In the genomic region with DNA sequence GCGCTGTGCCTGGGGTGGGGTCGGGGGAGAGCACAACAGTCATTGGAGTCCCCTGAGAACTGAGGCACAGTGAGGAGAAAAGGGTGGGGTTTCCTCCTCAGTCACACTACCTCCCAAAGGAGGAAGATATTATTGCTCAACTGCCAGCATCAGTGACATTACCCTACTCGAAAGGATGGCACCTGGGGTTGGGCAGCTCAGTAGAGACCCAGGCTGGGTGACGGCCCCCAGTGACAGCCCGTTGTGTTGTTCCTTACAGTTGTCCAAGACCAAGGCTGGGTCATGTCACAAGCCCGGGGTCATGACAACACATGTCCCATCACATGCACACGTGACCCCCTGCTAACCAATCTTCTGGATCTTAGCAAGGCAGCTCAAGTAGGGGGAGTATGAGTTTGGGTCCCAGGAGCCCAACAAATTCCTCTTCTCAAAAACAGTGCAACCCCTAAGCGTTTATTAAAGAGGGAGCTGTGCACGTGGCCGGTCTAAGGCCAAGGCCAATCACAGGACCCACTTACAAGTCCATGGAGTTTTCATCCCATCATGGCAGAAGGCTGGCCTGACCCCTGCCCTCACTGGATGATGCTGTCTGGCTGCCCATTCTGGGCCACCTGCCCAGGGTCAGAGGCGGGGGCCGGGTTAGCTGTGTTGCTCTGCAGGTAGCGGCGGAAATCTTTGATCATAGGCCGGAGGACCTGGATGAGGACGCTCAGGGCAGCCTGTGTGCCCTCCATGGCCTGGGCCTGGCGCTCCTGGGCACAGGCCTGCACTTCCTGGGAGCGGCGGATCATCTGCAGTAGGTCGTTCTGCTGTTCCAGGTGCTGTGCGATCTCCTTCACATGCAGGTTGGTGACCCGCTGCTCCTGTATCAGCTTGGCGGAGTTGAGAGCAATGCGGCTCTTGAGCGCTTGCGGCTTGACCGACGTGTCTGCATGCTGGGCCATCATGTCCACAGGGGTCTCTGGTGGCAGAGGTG, we compare ENCODE assay signal across 30 cellular contexts. TPM values are rescaled to one million over a fixed set of nuclear protein-coding genes. Genes with fewer than 3 reads are reported as not detected.
DNase-seq lines count a peak whose midpoint lies in the region; ATAC-seq, FAIRE-seq and TF ChIP-seq lines count a peak whose summit lies in the region.
"Had no signal": no experiment of that assay in that cellular context is flagged by ENCODE, and none has a peak within 500 bp of the region (broad histone marks: within the 10 kb centered on the region; RNA-seq: fewer than 3 reads in every experiment).

No MANE protein-coding gene starts in this region.

- H3K9me3 Mint-ChIP-seq in T-helper 2 cell treated with Interferon-gamma antibody and Interleukin-4, amounts not matched to agents 5 μg/mL and 100 μg/mL, for 36 hours = no peaks in the 10 kb centered on the region
- no peaks in the 10 kb centered on the region for H3K9me3 Mint-ChIP-seq in stimulated activated memory B cell treated with anti-CD40 and anti-IgM and Interleukin-4, amounts not matched to agents 10 μg/mL and 1 μg/mL and 100 μg/mL, for 72 hours
- H3K9me3 Mint-ChIP-seq: endodermal cell; nephron progenitor cell; stimulated activated naive CD8-positive, alpha-beta T cell treated with anti-CD3 and anti-CD28 coated beads, Interleukin-15, amount 100 ng/mL, for 72 hours had no signal

- H3K27me3 ChIP-seq in dorsolateral prefrontal cortex (no peaks in the 10 kb centered on the region), upper lobe of right lung (no peaks in the 10 kb centered on the region)
- H3K27me3 ChIP-seq: esophagus squamous epithelium, sigmoid colon, tibial artery had no signal

- H3K4me1 Mint-ChIP-seq in T-helper 2 cell treated with Interferon-gamma antibody and Interleukin-4, amounts not matched to agents 5 μg/mL and 100 μg/mL, for 36 hours (ENCODE audit: low read depth) = peaks cover 32% of the 10 kb centered on the region
- peaks cover 46% of the 10 kb centered on the region for H3K4me1 Mint-ChIP-seq in stimulated activated memory B cell treated with anti-CD40 and anti-IgM and Interleukin-4, amounts not matched to agents 10 μg/mL and 1 μg/mL and 100 μg/mL, for 72 hours

- peaks cover 0 to 4% of the 10 kb centered on the region in 2 donors for H3K36me3 ChIP-seq in kidney (ENCODE audit: control insufficient read depth in 1 of 2, insufficient read depth in 2 of 2, low read length in 2 of 2)
- no peaks in the 10 kb centered on the region for H3K36me3 ChIP-seq in upper lobe of right lung

- H3K9me3 ChIP-seq in kidney (ENCODE audit: control insufficient read depth in 1 of 2, low read length in 2 of 2) = no peaks in the 10 kb centered on the region
- no peaks in the 10 kb centered on the region for H3K9me3 ChIP-seq in upper lobe of right lung
- H3K9me3 ChIP-seq: esophagus squamous epithelium, sigmoid colon, tibial artery had no signal

- peak overlapping the region; percentile 69 for H3K27ac Mint-ChIP-seq in T-helper 2 cell treated with Interferon-gamma antibody and Interleukin-4, amounts not matched to agents 5 μg/mL and 100 μg/mL, for 36 hours
- no peak overlapping the region for H3K27ac Mint-ChIP-seq in stimulated activated memory B cell treated with anti-CD40 and anti-IgM and Interleukin-4, amounts not matched to agents 10 μg/mL and 1 μg/mL and 100 μg/mL, for 72 hours
- H3K27ac Mint-ChIP-seq: endodermal cell, nephron progenitor cell had no signal

- H3K27ac ChIP-seq in kidney (ENCODE audit: low read depth in 2 of 2, low read length in 2 of 2) (no peak overlapping the region), dorsolateral prefrontal cortex (no peak overlapping the region), upper lobe of right lung (no peak overlapping the region)
- H3K27ac ChIP-seq: sigmoid colon, tibial artery had no signal

- H3K9ac ChIP-seq in kidney (ENCODE audit: low read length in 2 of 2) = no peak overlapping the region

- no peak for ATAC-seq in stimulated activated memory B cell treated with anti-CD40 and anti-IgM and Interleukin-4, amounts not matched to agents 10 μg/mL and 1 μg/mL and 100 μg/mL, for 72 hours
- ATAC-seq in upper lobe of right lung = no peak
- ATAC-seq: activated CD8-positive, alpha-beta T cell treated with anti-CD3 and anti-CD28 coated beads, Interleukin-2, amount 10 ng/mL, durations not matched to agents 7 days and 5 days; Right ventricle myocardium inferior; stimulated activated naive CD8-positive, alpha-beta T cell treated with anti-CD3 and anti-CD28 coated beads, Interleukin-15, amount 100 ng/mL, for 72 hours had no signal

- peaks cover 11% of the 10 kb centered on the region for H3K36me3 Mint-ChIP-seq in T-helper 2 cell treated with Interferon-gamma antibody and Interleukin-4, amounts not matched to agents 5 μg/mL and 100 μg/mL, for 36 hours (ENCODE audit: low read depth)
- H3K36me3 Mint-ChIP-seq in stimulated activated memory B cell treated with anti-CD40 and anti-IgM and Interleukin-4, amounts not matched to agents 10 μg/mL and 1 μg/mL and 100 μg/mL, for 72 hours = peaks cover 10% of the 10 kb centered on the region

- intact Hi-C loops in kidney (cut with DNase I) (no loop called here), dorsolateral prefrontal cortex (cut with DNase I) (no loop called here), upper lobe of right lung (cut with DNase I) (no loop called here)

- in situ Hi-C loops in GM13976 (cut with MboI; ENCODE audit: low sequenced_read_pairs, unreplicated experiment) = no loop called here

- H3K4me1 ChIP-seq in kidney (ENCODE audit: control insufficient read depth in 1 of 2, insufficient read depth in 1 of 2, low read depth in 1 of 2, low read length in 2 of 2) (peaks cover 14 to 18% of the 10 kb centered on the region in 2 donors), upper lobe of right lung (peaks cover 48% of the 10 kb centered on the region)

- no peaks in the 10 kb centered on the region for H3K27me3 Mint-ChIP-seq in T-helper 2 cell treated with Interferon-gamma antibody and Interleukin-4, amounts not matched to agents 5 μg/mL and 100 μg/mL, for 36 hours (ENCODE audit: low read depth)
- no peaks in the 10 kb centered on the region for H3K27me3 Mint-ChIP-seq in stimulated activated memory B cell treated with anti-CD40 and anti-IgM and Interleukin-4, amounts not matched to agents 10 μg/mL and 1 μg/mL and 100 μg/mL, for 72 hours
- H3K27me3 Mint-ChIP-seq: stimulated activated naive CD8-positive, alpha-beta T cell treated with anti-CD3 and anti-CD28 coated beads, Interleukin-15, amount 100 ng/mL, for 72 hours had no signal

- DNase-seq in T-helper 2 cell treated with Interferon-gamma antibody and Interleukin-4, amounts not matched to agents 5 μg/mL and 100 μg/mL, for 36 hours (ENCODE audit: low spot score) = no peak
- DNase-seq in T-helper 2 cell (no peak), GM13976 (ENCODE audit: low spot score) (peak; percentile 13), kidney (peak; percentile 69), dorsolateral prefrontal cortex (no peak), upper lobe of right lung (no peak), retina (no peak)
- DNase-seq: 8988T; activated CD4-positive, CD25-positive, alpha-beta regulatory T cell; activated CD8-positive, alpha-beta T cell treated with anti-CD3 and anti-CD28 coated beads, Interleukin-2, amount 10 ng/mL, durations not matched to agents 7 days and 5 days; activated T-cell treated with anti-CD3 and anti-CD28 coated beads, Interleukin-2, amount 50 U/mL, for 1 hour; amniotic stem cell; Calu3; DND-41; endodermal cell; esophagus squamous epithelium; NCI-H1417 treated with DMSO at 0.1 percent for 48 hours; NCI-H2107; NCI-H446; nephron progenitor cell; OCI-M1; sigmoid colon; stimulated activated CD4-positive, alpha-beta T cell treated with anti-CD3 and anti-CD28 coated beads, Interleukin-15, amount 100 ng/mL, for 24 hours; stimulated activated naive CD8-positive, alpha-beta T cell treated with anti-CD3 and anti-CD28 coated beads, Interleukin-15, amount 100 ng/mL, for 72 hours; tibial artery had no signal

- no peak for FAIRE-seq in kidney (lab: Jason Lieb, UNC)
- FAIRE-seq: bronchial epithelial cell, colon, frontal cortex had no signal

- no peak for TF ChIP-seq CTCF in GM13976 (IDR thresholded peaks at IDR 0.05; ENCODE audit: borderline replicate concordance, control extremely low read depth, extremely low read depth, insufficient read depth, missing control alignments)
- no peak for TF ChIP-seq CTCF in kidney (IDR thresholded peaks at IDR 0.05; ENCODE audit: borderline replicate concordance, extremely low read depth, insufficient read depth)
- no peak for TF ChIP-seq CTCF in dorsolateral prefrontal cortex (IDR thresholded peaks at IDR 0.05 in 54 of 56, conservative IDR thresholded peaks at IDR 0.05 in 2 of 56; ENCODE audit: low read depth in 1 of 56, partially characterized antibody in 56 of 56)
- no peak for TF ChIP-seq CTCF in upper lobe of right lung (IDR thresholded peaks at IDR 0.05)

- H3K4me3 ChIP-seq in kidney (ENCODE audit: low read length in 2 of 2) (no peak overlapping the region), dorsolateral prefrontal cortex (no peak overlapping the region), upper lobe of right lung (no peak overlapping the region)
- H3K4me3 ChIP-seq: esophagus squamous epithelium, sigmoid colon, tibial artery had no signal

- peak overlapping the region; percentile 45 for H3K4me3 Mint-ChIP-seq in T-helper 2 cell treated with Interferon-gamma antibody and Interleukin-4, amounts not matched to agents 5 μg/mL and 100 μg/mL, for 36 hours
- H3K4me3 Mint-ChIP-seq in stimulated activated memory B cell treated with anti-CD40 and anti-IgM and Interleukin-4, amounts not matched to agents 10 μg/mL and 1 μg/mL and 100 μg/mL, for 72 hours = peak overlapping the region; percentile 29
- H3K4me3 Mint-ChIP-seq: activated CD8-positive, alpha-beta T cell treated with anti-CD3 and anti-CD28 coated beads, Interleukin-2, amount 10 ng/mL, durations not matched to agents 7 days and 5 days; endodermal cell; nephron progenitor cell had no signal

RNA-seq across cellular contexts. Expression of gene NAIF1, which starts 4.0 kb away (rescaled TPM):
- 12.3 TPM for total RNA-seq in kidney
- polyA plus RNA-seq in kidney (ENCODE audit: insufficient read depth, low read depth, low replicate concordance) = 9.7 TPM
- 10 to 100 TPM in 17 of 120 experiments, 1 to 10 TPM in 103; 3.4 to 14.7 (median 7.2) TPM for total RNA-seq in dorsolateral prefrontal cortex
- total RNA-seq in upper lobe of right lung = 11.8 TPM

RNA-seq across cellular contexts. Expression of gene SLC25A25, which starts 4.9 kb away (rescaled TPM):
- total RNA-seq in kidney (24.9 TPM), dorsolateral prefrontal cortex (10 to 100 TPM; 17.8 to 66.6 (median 35.3) TPM), upper lobe of right lung (34.7 TPM)
- 20.4 TPM for polyA plus RNA-seq in kidney (ENCODE audit: insufficient read depth, low read depth, low replicate concordance)

Comparison
In these comparisons a context has a peak if more than half of its experiments do, and no peak if none do; other contexts are left out.
1. DNase-seq: peak in GM13976 (single experiment) and kidney (single experiment); none in T-helper 2 cell treated with Interferon-gamma antibody and Interleukin-4, amounts not matched to agents 5 μg/mL and 100 μg/mL, for 36 hours (single experiment), T-helper 2 cell (0 of 5), dorsolateral prefrontal cortex (0 of 10), upper lobe of right lung (single experiment) and retina (single experiment).